In genomic region chr2:95073856-95074662, GRCh38 we compare ENCODE assay signal across 4 cellular contexts.
TF ChIP-seq lines count a peak whose summit lies in the region.

No MANE protein-coding gene starts in this region.

TF ChIP-seq in SK-N-SH, 30 proteins besides CTCF, POLR2A, EP300 and RAD21 (continues in another document):
- TF ChIP-seq NFIC (IDR thresholded peaks at IDR 0.05; ENCODE audit: borderline replicate concordance) (no peak), RXRA (IDR thresholded peaks at IDR 0.05; ENCODE audit: borderline replicate concordance, low read depth) (no peak), TEAD4 (IDR thresholded peaks at IDR 0.05; ENCODE audit: borderline replicate concordance, insufficient read depth) (no peak), GATA2 (CRISPR knock-in tag; IDR thresholded peaks at IDR 0.05) (no peak), IRF3 (IDR thresholded peaks at IDR 0.05; ENCODE audit: low read depth, low read length) (no peak), EZH2phosphoT487 (IDR thresholded peaks at IDR 0.05; ENCODE audit: borderline replicate concordance, low read depth) (no peak), MEF2A (IDR thresholded peaks at IDR 0.05; ENCODE audit: borderline replicate concordance, low read depth) (no peak), ZBTB33 (IDR thresholded peaks at IDR 0.05; ENCODE audit: borderline replicate concordance, low read depth) (no peak), SMC3 (IDR thresholded peaks at IDR 0.05; ENCODE audit: low read depth, low read length) (no peak)

TF ChIP-seq in SK-N-SH treated with all-trans-retinoic acid at 6 μM for 48 hours, 23 proteins besides CTCF, POLR2A, EP300 and RAD21:
- TF ChIP-seq CREB5 (CRISPR knock-in tag; IDR thresholded peaks at IDR 0.05; ENCODE audit: low read depth): no peak
- no peak for TF ChIP-seq ESRRG (CRISPR knock-in tag; IDR thresholded peaks at IDR 0.05)
- TF ChIP-seq ZNF70 (CRISPR knock-in tag; IDR thresholded peaks at IDR 0.05): no peak
- no peak for TF ChIP-seq ZNF565 (CRISPR knock-in tag; conservative IDR thresholded peaks at IDR 0.05; ENCODE audit: low read depth)
- no peak for TF ChIP-seq ZNF8 (CRISPR knock-in tag; IDR thresholded peaks at IDR 0.05)
- TF ChIP-seq SNAI2 (CRISPR knock-in tag; IDR thresholded peaks at IDR 0.05): no peak
- TF ChIP-seq CSRNP3 (CRISPR knock-in tag; IDR thresholded peaks at IDR 0.05): no peak
- TF ChIP-seq TOX (CRISPR knock-in tag; IDR thresholded peaks at IDR 0.05; ENCODE audit: borderline replicate concordance): no peak
- TF ChIP-seq ZC3H10 (CRISPR knock-in tag; IDR thresholded peaks at IDR 0.05): no peak
TF ChIP-seq in SK-N-SH treated with all-trans-retinoic acid at 6 μM for 48 hours: peak in this region for 0.

TF ChIP-seq in H1, 55 proteins besides CTCF, POLR2A, EP300 and RAD21:
- TF ChIP-seq RBBP5 (IDR thresholded peaks at IDR 0.05; ENCODE audit: borderline replicate concordance, low read depth, low read length): no peak
- no peak for TF ChIP-seq FOSL1 (IDR thresholded peaks at IDR 0.05; ENCODE audit: insufficient read depth, low read depth, low read length)
- TF ChIP-seq SIN3A (conservative IDR thresholded peaks at IDR 0.05 in 1 of 2, IDR thresholded peaks at IDR 0.05 in 1 of 2; ENCODE audit: low read depth in 1 of 2, low read length in 2 of 2): no peak
- no peak for TF ChIP-seq E2F6 (IDR thresholded peaks at IDR 0.05)
- TF ChIP-seq EGR1 (IDR thresholded peaks at IDR 0.05; ENCODE audit: borderline replicate concordance, low read depth, low read length): no peak
- no peak for TF ChIP-seq SRF (IDR thresholded peaks at IDR 0.05; ENCODE audit: low read depth, low read length)
- no peak for TF ChIP-seq CEBPB (IDR thresholded peaks at IDR 0.05; ENCODE audit: low read depth, low read length)
- TF ChIP-seq HDAC6 (IDR thresholded peaks at IDR 0.05; ENCODE audit: low read depth, low read length): no peak
- no peak for TF ChIP-seq YY1 (IDR thresholded peaks at IDR 0.05; ENCODE audit: low read depth, low read length)
- TF ChIP-seq MAFK (IDR thresholded peaks at IDR 0.05; ENCODE audit: low read depth, low read length): no peak

TF ChIP-seq in HEK293T, 16 proteins besides CTCF, POLR2A, EP300 and RAD21:
- TF ChIP-seq ZNF384 (IDR thresholded peaks at IDR 0.05): no peak
- TF ChIP-seq L3MBTL2 (conservative IDR thresholded peaks at IDR 0.05): no peak
- TF ChIP-seq PKNOX1 (IDR thresholded peaks at IDR 0.05): no peak
- no peak for TF ChIP-seq LEF1 (IDR thresholded peaks at IDR 0.05; ENCODE audit: borderline replicate concordance)
- TF ChIP-seq BHLHE40 (IDR thresholded peaks at IDR 0.05; ENCODE audit: borderline replicate concordance): no peak
